17 cellular contexts compared by ENCODE assay signal in genomic region chr4:88661724-88662123, GRCh38. TPM values are rescaled to one million over a fixed set of nuclear protein-coding genes. Genes with fewer than 3 reads are reported as not detected.
DNase-seq lines count a peak whose midpoint lies in the region; ATAC-seq and TF ChIP-seq lines count a peak whose summit lies in the region.
"Had no signal": no experiment of that assay in that cellular context is flagged by ENCODE, and none has a peak within 500 bp of the region (broad histone marks: within the 10 kb centered on the region; RNA-seq: fewer than 3 reads in every experiment).

No MANE protein-coding gene starts in this region.

- H3K4me3 Mint-ChIP-seq in MCF 10A (ENCODE audit: unreplicated experiment): peak overlapping the region; percentile 9
- H3K4me3 Mint-ChIP-seq: activated T-cell treated with anti-CD3 and anti-CD28 coated beads, Interleukin-2, amount 50 U/mL, for 72 hours; immature natural killer cell; T-cell had no signal

- H3K4me1 Mint-ChIP-seq in MCF 10A (ENCODE audit: insufficient read depth, unreplicated experiment): peaks cover 15% of the 10 kb centered on the region

- peak overlapping the region; percentile 83 for H3K27ac Mint-ChIP-seq in MCF 10A (ENCODE audit: low read depth, unreplicated experiment)
- H3K27ac Mint-ChIP-seq: activated T-cell treated with anti-CD3 and anti-CD28 coated beads, Interleukin-2, amount 50 U/mL, for 72 hours; T-cell had no signal

- intact Hi-C loops in MCF 10A (cut with micrococcal nuclease): no loop called here
- intact Hi-C loops in breast epithelium (cut with DNase I; ENCODE audit: low total_unique reads): loop anchor here (10.0 kb wide), 1 partner anchor 137 kb away; the partner anchor contains the start of gene PYURF
- intact Hi-C loops in vagina (cut with DNase I): no loop called here

- CTCF ChIA-PET in MCF 10A (lab: Yijun Ruan, JAX): interaction anchor here (0.9 to 8.0 kb wide), 8 partner anchors 10 to 138 kb away, joined by 3 to 149 read pairs (median 8); partner anchors contain the start of genes HERC3 and PYURF

- peaks cover 30% of the 10 kb centered on the region for H3K36me3 Mint-ChIP-seq in MCF 10A (ENCODE audit: insufficient read depth, unreplicated experiment)

- H3K9me3 Mint-ChIP-seq in MCF 10A (ENCODE audit: unreplicated experiment): no peaks in the 10 kb centered on the region
- H3K9me3 Mint-ChIP-seq: activated T-cell treated with anti-CD3 and anti-CD28 coated beads, Interleukin-2, amount 50 U/mL, for 72 hours; immature natural killer cell; T-cell had no signal

- no peaks in the 10 kb centered on the region for H3K4me1 ChIP-seq in breast epithelium
- H3K4me1 ChIP-seq in vagina: peaks cover 25% of the 10 kb centered on the region

- TF ChIP-seq POLR2A in breast epithelium (IDR thresholded peaks at IDR 0.05) (no peak), vagina (IDR thresholded peaks at IDR 0.05) (no peak)

- TF ChIP-seq CTCF in MCF 10A (IDR thresholded peaks at IDR 0.05; ENCODE audit: unreplicated experiment) (no peak), breast epithelium (IDR thresholded peaks at IDR 0.05) (no peak), fibroblast of villous mesenchyme (IDR thresholded peaks at IDR 0.05; ENCODE audit: insufficient read depth, low read depth, low read length) (no peak), vagina (IDR thresholded peaks at IDR 0.05) (no peak)

- DNase-seq in MCF 10A (ENCODE audit: unreplicated experiment): peak; percentile 76
- DNase-seq in breast epithelium (ENCODE audit: low spot score in 2 of 2): no peak
- peak; percentile 20 for DNase-seq in amniotic stem cell (lab: John Stamatoyannopoulos, UW)
- DNase-seq in fibroblast of villous mesenchyme (ENCODE audit: low read depth): peak; percentile 97
- no peak for DNase-seq in NOMO-1 (lab: John Stamatoyannopoulos, UW; ENCODE audit: unreplicated experiment in 2 of 2)
- DNase-seq in effector CD8-positive, alpha-beta T cell (lab: John Stamatoyannopoulos, UW): no peak
- DNase-seq in vagina (ENCODE audit: extremely low spot score in 2 of 2): no peak
- DNase-seq: 8988T; activated CD4-positive, alpha-beta T cell treated with anti-CD3 and anti-CD28 coated beads for 4 hours; activated T-cell treated with anti-CD3 and anti-CD28 coated beads, Interleukin-2, amount 50 U/mL, for 72 hours; esophagus squamous epithelium; immature natural killer cell; T-cell had no signal

- no peak for ATAC-seq in GM21367 (IDR thresholded peaks at IDR 0.05; ENCODE audit: unreplicated experiment)
- ATAC-seq: activated T-cell treated with anti-CD3 and anti-CD28 coated beads, Interleukin-2, amount 50 U/mL, for 72 hours; GM12878; sciatic nerve; T-cell had no signal

- no TSS peak for BruUV-seq in MCF 10A (replicated peaks; lab: Mats Ljungman, UMichigan)

- H3K36me3 ChIP-seq in breast epithelium: no peaks in the 10 kb centered on the region
- peaks cover 0 to 10% of the 10 kb centered on the region in 2 donors for H3K36me3 ChIP-seq in vagina
- H3K36me3 ChIP-seq: thoracic aorta had no signal

- POLR2A ChIA-PET in MCF 10A (lab: Yijun Ruan, JAX): interaction anchor here (1.0 to 2.2 kb wide), 6 partner anchors 9 to 138 kb away, joined by 3 to 13 read pairs (median 6); partner anchors contain the start of genes HERC3 and PYURF

- no peak overlapping the region for H3K27ac ChIP-seq in breast epithelium
- H3K27ac ChIP-seq in vagina: no peak overlapping the region
- H3K27ac ChIP-seq: esophagus squamous epithelium had no signal

- no peaks in the 10 kb centered on the region for H3K27me3 ChIP-seq in breast epithelium
- no peaks in the 10 kb centered on the region for H3K27me3 ChIP-seq in vagina
- H3K27me3 ChIP-seq: esophagus squamous epithelium had no signal

- no peak overlapping the region for H3K4me3 ChIP-seq in breast epithelium
- no peak overlapping the region for H3K4me3 ChIP-seq in fibroblast of villous mesenchyme (ENCODE audit: low read depth, low read length)
- H3K4me3 ChIP-seq in vagina: no peak overlapping the region
- H3K4me3 ChIP-seq: esophagus squamous epithelium, GM12878, thoracic aorta had no signal

- H3K9me3 ChIP-seq in breast epithelium (no peaks in the 10 kb centered on the region), vagina (no peaks in the 10 kb centered on the region)
- H3K9me3 ChIP-seq: esophagus squamous epithelium, thoracic aorta had no signal

- no peaks in the 10 kb centered on the region for H3K27me3 Mint-ChIP-seq in MCF 10A (ENCODE audit: insufficient read depth, unreplicated experiment)
- H3K27me3 Mint-ChIP-seq: T-cell had no signal

RNA-seq across cellular contexts. Expression of gene NAP1L5, which starts 35.9 kb away (rescaled TPM):
- total RNA-seq in MCF 10A (2022) (0.27 and 0.30 TPM in 2 replicates), breast epithelium (10 to 100 TPM in 1 of 3 donors, 1 to 10 TPM in 2; 5.9 to 10.5 (median 7.0) TPM), fibroblast of villous mesenchyme (5.5 and 10.4 TPM in 2 replicates), vagina (9.1 TPM)

Comparison
In these comparisons a context has a peak if more than half of its experiments do, and no peak if none do; other contexts are left out.
1. DNase-seq: peak in MCF 10A (single experiment), amniotic stem cell (single experiment) and fibroblast of villous mesenchyme (single experiment); none in breast epithelium (0 of 2), NOMO-1 (0 of 2), effector CD8-positive, alpha-beta T cell (single experiment) and vagina (0 of 2).